In genomic region chr19:15367439-15367838, GRCh38 we compare ENCODE assay signal across 15 cellular contexts.
"Had no signal": no experiment of that assay in that cellular context is flagged by ENCODE, and none has a peak within 500 bp of the region (broad histone marks: within the 10 kb centered on the region; RNA-seq: fewer than 3 reads in every experiment).

No MANE protein-coding gene starts in this region.

- ATAC-seq: mucosa of descending colon; naive thymus-derived CD8-positive, alpha-beta T cell had no signal

- FAIRE-seq: colon, urothelium cell line had no signal

- H3K27ac ChIP-seq: ascending aorta, cardiac muscle cell, sigmoid colon, VCaP had no signal

- H3K4me1 ChIP-seq: ascending aorta, sigmoid colon had no signal

- DNase-seq: activated CD4-positive, alpha-beta memory T cell treated with anti-CD3 and anti-CD28 coated beads, Interleukin-2, amount 10 ng/mL, durations not matched to agents 7 days and 5 days; activated naive CD4-positive, alpha-beta T cell; effector CD4-positive, alpha-beta T cell; foreskin melanocyte; kidney glomerular epithelial cell; naive thymus-derived CD8-positive, alpha-beta T cell; sigmoid colon; stimulated activated CD4-positive, alpha-beta T cell treated with anti-CD3 and anti-CD28 coated beads, Interleukin-2, amount 100 ng/mL, for 48 hours; T-helper 1 cell had no signal

- H3K4me3 ChIP-seq: ascending aorta, cardiac muscle cell, mucosa of descending colon, sigmoid colon had no signal

- H3K9me3 ChIP-seq: ascending aorta, mucosa of descending colon, sigmoid colon had no signal

- H3K27me3 ChIP-seq: ascending aorta, cardiac muscle cell, sigmoid colon had no signal
